ENCODE assay signal across 8 cellular contexts in the genomic region with DNA sequence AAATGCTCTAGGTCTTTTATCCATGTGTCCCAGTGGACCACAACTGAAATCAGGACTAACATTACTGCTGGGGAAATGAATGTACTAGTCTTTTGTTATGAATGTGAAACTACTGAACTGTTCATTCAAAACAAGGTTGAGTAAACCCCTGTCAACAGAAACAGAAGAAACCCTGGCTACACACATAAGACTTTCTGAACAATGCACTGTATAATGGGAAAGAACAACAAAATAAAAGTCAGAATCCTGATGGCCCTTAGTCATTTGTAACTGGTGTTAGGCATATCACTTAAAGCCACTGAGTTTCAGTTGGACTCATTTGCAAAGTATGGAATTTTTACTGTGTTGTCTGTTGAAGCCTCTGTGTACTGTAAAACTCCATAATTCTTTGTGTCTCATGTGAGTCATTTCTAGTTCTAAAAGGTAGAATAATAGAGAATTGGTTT.
DNase-seq lines count a peak whose midpoint lies in the region; ATAC-seq and TF ChIP-seq lines count a peak whose summit lies in the region.

No MANE protein-coding gene starts in this region.

- no peaks in the 10 kb centered on the region for H3K9me3 ChIP-seq in hepatocyte (ENCODE audit: low read depth)

- intact Hi-C loops in Right ventricle myocardium superior (cut with DNase I): no loop called here

- H3K4me3 ChIP-seq in hepatocyte: no peak overlapping the region

- H3K4me1 ChIP-seq in hepatocyte (ENCODE audit: insufficient read depth): peaks cover 5% of the 10 kb centered on the region

- H3K9me2 ChIP-seq in hepatocyte (replicated peaks; ENCODE audit: insufficient read depth): no peaks in the 10 kb centered on the region

- no peaks in the 10 kb centered on the region for H3K79me2 ChIP-seq in hepatocyte

- ATAC-seq in GM18520 (IDR thresholded peaks at IDR 0.05; ENCODE audit: unreplicated experiment) (peak; percentile 71), GM21723 (IDR thresholded peaks at IDR 0.05; ENCODE audit: unreplicated experiment) (peak; percentile 91), Right ventricle myocardium superior (ENCODE audit: poor library complexity) (no peak)

- peak; percentile 5 for DNase-seq in HS-5 (ENCODE audit: low read depth)
- no peak for DNase-seq in hepatocyte (ENCODE audit: low spot score)
- DNase-seq in Right ventricle myocardium superior: no peak
- no peak for DNase-seq in NCI-H774 (lab: John Stamatoyannopoulos, UW)
- no peak for DNase-seq in epidermal melanocyte (ENCODE audit: insufficient read length, low spot score)
- DNase-seq in activated CD4-positive, alpha-beta T cell treated with anti-CD3 and anti-CD28 coated beads for 1 hour: no peak

- no peaks in the 10 kb centered on the region for H3K27me3 ChIP-seq in hepatocyte

- H2AFZ ChIP-seq in hepatocyte: no peak overlapping the region

- H3K27ac ChIP-seq in hepatocyte: peak overlapping the region; percentile 56

- no peak for TF ChIP-seq CTCF in hepatocyte (IDR thresholded peaks at IDR 0.05; ENCODE audit: poor library complexity)

- H3K36me3 ChIP-seq in hepatocyte (replicated peaks; ENCODE audit: insufficient read depth, low read depth): no peaks in the 10 kb centered on the region

- H3K4me2 ChIP-seq in hepatocyte: peak overlapping the region; percentile 9

- no peaks in the 10 kb centered on the region for H4K20me1 ChIP-seq in hepatocyte (ENCODE audit: insufficient read depth, poor library complexity, severe bottlenecking)
